In the genomic region with DNA sequence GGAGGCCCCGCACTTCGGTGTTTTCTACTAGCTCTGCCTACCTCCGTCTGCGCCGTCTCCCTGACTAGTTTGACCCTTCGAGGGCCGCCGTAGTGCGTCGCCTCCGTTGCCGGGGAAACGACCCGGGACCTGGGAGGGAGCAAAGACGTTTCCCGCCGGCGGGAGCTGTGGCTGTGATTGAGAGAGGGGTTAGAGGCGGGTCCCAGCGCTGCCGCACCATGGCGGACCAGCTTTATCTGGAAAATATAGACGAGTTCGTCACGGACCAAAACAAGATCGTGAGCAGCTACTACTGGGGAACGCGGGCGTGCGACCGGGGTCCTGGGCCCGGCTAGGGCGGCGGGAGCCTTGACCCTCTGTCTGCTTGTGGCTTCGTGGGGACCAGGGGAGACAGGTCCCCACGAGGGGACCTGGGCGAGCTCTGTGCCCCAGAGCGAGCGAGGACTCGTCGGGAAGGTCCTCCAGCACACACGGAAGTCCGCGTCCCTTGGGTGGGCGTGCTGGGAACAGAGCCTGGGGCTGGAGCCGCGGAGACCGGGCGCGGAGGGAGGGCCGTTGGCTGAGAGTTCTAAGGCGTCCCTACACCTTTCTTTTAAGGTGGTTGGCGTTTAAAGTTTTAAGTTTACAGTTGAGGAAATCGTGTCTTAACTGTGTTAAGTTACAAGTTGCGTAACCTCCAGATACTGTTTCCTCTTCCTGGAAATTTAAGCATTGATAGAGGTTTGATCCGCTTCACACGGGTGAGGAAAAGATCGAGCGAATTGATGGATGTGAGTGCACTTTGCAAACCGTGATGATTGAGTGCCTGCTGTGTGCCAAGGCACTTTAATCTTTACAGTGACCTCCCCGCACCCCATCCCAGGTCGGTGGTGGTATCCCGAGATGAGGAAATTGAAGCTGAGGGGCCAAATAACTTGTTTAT, we compare ENCODE assay signal across 8 cellular contexts. TPM values are rescaled to one million over a fixed set of nuclear protein-coding genes. Genes with fewer than 3 reads are reported as not detected.
DNase-seq lines count a peak whose midpoint lies in the region; ATAC-seq and TF ChIP-seq lines count a peak whose summit lies in the region.

A gene with protein sequence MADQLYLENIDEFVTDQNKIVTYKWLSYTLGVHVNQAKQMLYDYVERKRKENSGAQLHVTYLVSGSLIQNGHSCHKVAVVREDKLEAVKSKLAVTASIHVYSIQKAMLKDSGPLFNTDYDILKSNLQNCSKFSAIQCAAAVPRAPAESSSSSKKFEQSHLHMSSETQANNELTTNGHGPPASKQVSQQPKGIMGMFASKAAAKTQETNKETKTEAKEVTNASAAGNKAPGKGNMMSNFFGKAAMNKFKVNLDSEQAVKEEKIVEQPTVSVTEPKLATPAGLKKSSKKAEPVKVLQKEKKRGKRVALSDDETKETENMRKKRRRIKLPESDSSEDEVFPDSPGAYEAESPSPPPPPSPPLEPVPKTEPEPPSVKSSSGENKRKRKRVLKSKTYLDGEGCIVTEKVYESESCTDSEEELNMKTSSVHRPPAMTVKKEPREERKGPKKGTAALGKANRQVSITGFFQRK (plus strand): TSS at position 142 of the 922 bp plus-strand sequence. CDS start 77 bp downstream, at position 219.

- TF ChIP-seq CTCF in PC-3 (conservative IDR thresholded peaks at IDR 0.05; ENCODE audit: low read depth, low read length): no peak
- no peak for TF ChIP-seq CTCF in epithelial cell of esophagus (IDR thresholded peaks at IDR 0.05; ENCODE audit: insufficient read depth, low read depth, low read length, missing control alignments)

- H3K27me3 ChIP-seq in PC-3 (ENCODE audit: low read length): no peaks in the 10 kb centered on the region
- H3K27me3 ChIP-seq in mononuclear cell (ENCODE audit: insufficient read depth, low read length): no peaks in the 10 kb centered on the region

- peak within 1 kb of the TSS; percentile 96 for H2AFZ ChIP-seq in PC-3 (ENCODE audit: low read length)

- ATAC-seq in GM21619 (IDR thresholded peaks at IDR 0.05; ENCODE audit: unreplicated experiment): peak; percentile 97
- peak; percentile 96 for ATAC-seq in PC-3

- POLR2A ChIA-PET in PC-3 (lab: Charles Lee; ENCODE audit: unreplicated experiment): no interaction called here

- peak within 1 kb of the TSS; percentile 94 for H3K4me2 ChIP-seq in PC-3 (ENCODE audit: low read length)

- CTCF ChIA-PET in PC-3 (lab: Charles Lee): no interaction called here

- intact Hi-C loops in PC-3 (cut with micrococcal nuclease): no loop called here

- no peaks in the 10 kb centered on the region for H3F3A ChIP-seq in PC-3 (ENCODE audit: low read length, unreplicated experiment)

- no peak for TF ChIP-seq RAD21 in Ishikawa (IDR thresholded peaks at IDR 0.05; ENCODE audit: low read depth)

- H3K9me3 ChIP-seq in PC-3 (ENCODE audit: low read length) (no peaks in the 10 kb centered on the region), mononuclear cell (ENCODE audit: low read depth, low read length) (no peaks in the 10 kb centered on the region)

- H3K9ac ChIP-seq in PC-3 (ENCODE audit: low read length): peak within 1 kb of the TSS; percentile 99

- peaks cover 33% of the 10 kb centered on the region for H3K79me2 ChIP-seq in PC-3 (ENCODE audit: low read length)

- peak within 1 kb of the TSS; percentile 97 for H3K4me3 ChIP-seq in PC-3 (ENCODE audit: low read length)
- peak within 1 kb of the TSS; percentile 93 for H3K4me3 ChIP-seq in epithelial cell of esophagus (ENCODE audit: low read length)
- peak within 1 kb of the TSS; percentile 95 for H3K4me3 ChIP-seq in mononuclear cell (ENCODE audit: low read length)

- H3K27ac ChIP-seq in PC-3 (ENCODE audit: low read length): peak within 1 kb of the TSS; percentile 72

- H4K20me1 ChIP-seq in PC-3 (ENCODE audit: low read length): 0 out of 2 replicates have a peak, but pooled peaks cover 3% of the 10 kb centered on the region

- BruUV-seq in PC-3 (replicated peaks; lab: Mats Ljungman, UMichigan): no TSS peak

- DNase-seq in DMS 273 treated with DMSO at 0.1 percent for 48 hours (lab: John Stamatoyannopoulos, UW) (peak; percentile 57), PC-3 (peak; percentile 95), activated T-cell treated with anti-CD3 and anti-CD28 coated beads for 4 hours (peak; percentile 93), epithelial cell of esophagus (ENCODE audit: low read depth) (peak; percentile 92)
- peak; percentile 82 to 88 for DNase-seq in stimulated activated CD8-positive, alpha-beta memory T cell treated with anti-CD3 and anti-CD28 coated beads, Interleukin-4, amount 100 ng/mL, for 1 hour (ENCODE audit: low read depth in 2 of 2, low spot score in 1 of 2)

- TF ChIP-seq EP300 in Ishikawa (IDR thresholded peaks at IDR 0.05; ENCODE audit: borderline replicate concordance): no peak; the same call in 1 of the 2 replicates

- H3K4me1 ChIP-seq in PC-3 (ENCODE audit: insufficient read depth, low read length) (peaks cover 19% of the 10 kb centered on the region), mononuclear cell (ENCODE audit: insufficient read depth, low read length) (peaks cover 13% of the 10 kb centered on the region)

- H3K36me3 ChIP-seq in PC-3 (ENCODE audit: low read depth, low read length): peaks cover 29% of the 10 kb centered on the region

- H3K9me2 ChIP-seq in PC-3 (replicated peaks; ENCODE audit: low read length): no peaks in the 10 kb centered on the region

TF ChIP-seq in Ishikawa, 13 proteins besides CTCF, POLR2A, EP300 and RAD21:
- TF ChIP-seq, protein P1, sequence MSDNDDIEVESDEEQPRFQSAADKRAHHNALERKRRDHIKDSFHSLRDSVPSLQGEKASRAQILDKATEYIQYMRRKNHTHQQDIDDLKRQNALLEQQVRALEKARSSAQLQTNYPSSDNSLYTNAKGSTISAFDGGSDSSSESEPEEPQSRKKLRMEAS (IDR thresholded peaks at IDR 0.05): 0 out of 2 replicates have a peak, but pooled peaks have one; percentile 49
- TF ChIP-seq TEAD4 (IDR thresholded peaks at IDR 0.05) (no peak), NFIC (IDR thresholded peaks at IDR 0.05) (no peak), YY1 (IDR thresholded peaks at IDR 0.05; ENCODE audit: low read depth) (peak; percentile 68; the same call in 1 of the 2 replicates), EGR1 (IDR thresholded peaks at IDR 0.05) (no peak), CREB1 (IDR thresholded peaks at IDR 0.05; ENCODE audit: low read depth) (peak; percentile 67), TCF12 (IDR thresholded peaks at IDR 0.05; ENCODE audit: low read depth) (0 out of 2 replicates have a peak, but pooled peaks have one; percentile 9), FOXM1 (IDR thresholded peaks at IDR 0.05; ENCODE audit: borderline replicate concordance, low read depth) (peak; percentile 28; the same call in 1 of the 2 replicates), TAF1 (IDR thresholded peaks at IDR 0.05; ENCODE audit: low read depth) (peak; percentile 78), CEBPB (IDR thresholded peaks at IDR 0.05) (peak; percentile 82), ZBTB7A (IDR thresholded peaks at IDR 0.05; ENCODE audit: low read depth) (peak; percentile 66; the same call in 1 of the 2 replicates)
- TF ChIP-seq, protein P2, sequence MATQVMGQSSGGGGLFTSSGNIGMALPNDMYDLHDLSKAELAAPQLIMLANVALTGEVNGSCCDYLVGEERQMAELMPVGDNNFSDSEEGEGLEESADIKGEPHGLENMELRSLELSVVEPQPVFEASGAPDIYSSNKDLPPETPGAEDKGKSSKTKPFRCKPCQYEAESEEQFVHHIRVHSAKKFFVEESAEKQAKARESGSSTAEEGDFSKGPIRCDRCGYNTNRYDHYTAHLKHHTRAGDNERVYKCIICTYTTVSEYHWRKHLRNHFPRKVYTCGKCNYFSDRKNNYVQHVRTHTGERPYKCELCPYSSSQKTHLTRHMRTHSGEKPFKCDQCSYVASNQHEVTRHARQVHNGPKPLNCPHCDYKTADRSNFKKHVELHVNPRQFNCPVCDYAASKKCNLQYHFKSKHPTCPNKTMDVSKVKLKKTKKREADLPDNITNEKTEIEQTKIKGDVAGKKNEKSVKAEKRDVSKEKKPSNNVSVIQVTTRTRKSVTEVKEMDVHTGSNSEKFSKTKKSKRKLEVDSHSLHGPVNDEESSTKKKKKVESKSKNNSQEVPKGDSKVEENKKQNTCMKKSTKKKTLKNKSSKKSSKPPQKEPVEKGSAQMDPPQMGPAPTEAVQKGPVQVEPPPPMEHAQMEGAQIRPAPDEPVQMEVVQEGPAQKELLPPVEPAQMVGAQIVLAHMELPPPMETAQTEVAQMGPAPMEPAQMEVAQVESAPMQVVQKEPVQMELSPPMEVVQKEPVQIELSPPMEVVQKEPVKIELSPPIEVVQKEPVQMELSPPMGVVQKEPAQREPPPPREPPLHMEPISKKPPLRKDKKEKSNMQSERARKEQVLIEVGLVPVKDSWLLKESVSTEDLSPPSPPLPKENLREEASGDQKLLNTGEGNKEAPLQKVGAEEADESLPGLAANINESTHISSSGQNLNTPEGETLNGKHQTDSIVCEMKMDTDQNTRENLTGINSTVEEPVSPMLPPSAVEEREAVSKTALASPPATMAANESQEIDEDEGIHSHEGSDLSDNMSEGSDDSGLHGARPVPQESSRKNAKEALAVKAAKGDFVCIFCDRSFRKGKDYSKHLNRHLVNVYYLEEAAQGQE (IDR thresholded peaks at IDR 0.05; ENCODE audit: low read depth): no peak
- TF ChIP-seq, protein P3, sequence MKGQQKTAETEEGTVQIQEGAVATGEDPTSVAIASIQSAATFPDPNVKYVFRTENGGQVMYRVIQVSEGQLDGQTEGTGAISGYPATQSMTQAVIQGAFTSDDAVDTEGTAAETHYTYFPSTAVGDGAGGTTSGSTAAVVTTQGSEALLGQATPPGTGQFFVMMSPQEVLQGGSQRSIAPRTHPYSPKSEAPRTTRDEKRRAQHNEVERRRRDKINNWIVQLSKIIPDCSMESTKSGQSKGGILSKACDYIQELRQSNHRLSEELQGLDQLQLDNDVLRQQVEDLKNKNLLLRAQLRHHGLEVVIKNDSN (IDR thresholded peaks at IDR 0.05): no peak

RNA-seq across cellular contexts. Expression of the gene that starts here (rescaled TPM):
- 25.5 and 28.4 TPM in 2 replicates for total RNA-seq in PC-3 (2014; rRNA removed)
- 5.7 TPM for total RNA-seq in mononuclear cell

Comparison
In these comparisons a context has a peak if more than half of its experiments do, and no peak if none do; other contexts are left out.
1. Peak in every context shown above with its lines: DNase-seq, ATAC-seq, H3K4me3 ChIP-seq and H3K27ac ChIP-seq.